Comparison of ENCODE assay signal across 9 cellular contexts in the genomic region with DNA sequence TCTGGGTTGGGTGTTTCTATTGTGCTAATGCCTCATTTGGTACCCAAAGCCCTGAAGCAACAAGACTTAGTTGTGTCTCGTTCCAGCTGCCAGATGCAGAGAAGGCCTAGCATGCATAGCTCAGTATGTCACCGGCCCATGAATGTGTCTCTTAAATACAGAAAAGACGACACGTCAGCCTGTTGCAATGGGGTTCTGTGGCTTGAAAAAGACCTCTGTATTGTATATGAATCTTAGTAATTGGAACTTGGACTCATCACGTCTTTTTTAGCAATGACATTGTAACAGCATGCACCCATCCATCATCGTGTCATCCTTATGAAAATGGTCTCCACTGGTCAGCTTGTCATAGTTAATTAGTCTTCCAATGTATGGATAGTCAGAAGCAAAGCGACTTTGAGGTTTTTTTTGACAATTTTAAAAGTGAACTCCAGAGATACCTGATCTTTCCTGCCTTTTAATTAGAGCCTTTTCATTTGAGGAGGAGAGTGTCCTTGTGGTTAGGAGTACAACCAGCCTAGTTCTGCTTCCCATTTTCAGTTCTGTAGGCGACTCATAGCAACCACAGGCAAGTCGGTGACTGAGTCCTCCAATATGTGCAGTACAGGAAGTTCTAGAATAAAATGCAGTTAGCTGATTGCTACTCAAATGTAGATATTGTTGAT.
A peak's percentile ranks its signal among the peaks of the same experiment; 100 is the strongest.
DNase-seq lines count a peak whose midpoint lies in the region; ATAC-seq, FAIRE-seq and TF ChIP-seq lines count a peak whose summit lies in the region.
"Had no signal": no experiment of that assay in that cellular context is flagged by ENCODE, and none has a peak within 500 bp of the region (broad histone marks: within the 10 kb centered on the region; RNA-seq: fewer than 3 reads in every experiment).

No MANE protein-coding gene starts in this region.

- DNase-seq in GM12891 (ENCODE audit: insufficient read length, low spot score) = no peak
- peak; percentile 36 for DNase-seq in fibroblast of gingiva (ENCODE audit: low read depth)
- no peak for DNase-seq in NCI-H1048 (lab: John Stamatoyannopoulos, UW)
- no peak for DNase-seq in NCI-H1930 (lab: John Stamatoyannopoulos, UW)
- DNase-seq in Peyer's patch = no peak
- DNase-seq in stimulated activated CD4-positive, alpha-beta T cell treated with anti-CD3 and anti-CD28 coated beads, Interleukin-12 subunit alpha, Interleukin-12 subunit beta, amount 100 ng/mL, for 4 hours = no peak

- H3K4me1 ChIP-seq in Peyer's patch = no peaks in the 10 kb centered on the region

- no peak for TF ChIP-seq POLR2A in GM12891 (IDR thresholded peaks at IDR 0.05; ENCODE audit: low read depth, low read length)
- no peak for TF ChIP-seq POLR2A in Peyer's patch (IDR thresholded peaks at IDR 0.05)

- ATAC-seq in GM21528 (IDR thresholded peaks at IDR 0.05; ENCODE audit: low FRiP score, unreplicated experiment) (peak; percentile 86), HG03575 (IDR thresholded peaks at IDR 0.05; ENCODE audit: extremely low read depth, insufficient number of reproducible peaks, low FRiP score, unreplicated experiment) (peak; percentile 60)

- no peak overlapping the region for H3K4me3 ChIP-seq in Peyer's patch

- H3K36me3 ChIP-seq in Peyer's patch = no peaks in the 10 kb centered on the region
- H3K36me3 ChIP-seq: neutrophil had no signal

- no peaks in the 10 kb centered on the region for H3K27me3 ChIP-seq in Peyer's patch

- no peak for TF ChIP-seq CTCF in Peyer's patch (IDR thresholded peaks at IDR 0.05)

- no peaks in the 10 kb centered on the region for H3K9me3 ChIP-seq in Peyer's patch
- H3K9me3 ChIP-seq: neutrophil had no signal

- H3K27ac ChIP-seq in Peyer's patch = no peak overlapping the region
- H3K27ac ChIP-seq: neutrophil had no signal

- peak; percentile 97 for FAIRE-seq in GM12891 (lab: Jason Lieb, UNC)

TF ChIP-seq in GM12891, 5 proteins besides CTCF, POLR2A, EP300 and RAD21:
- TF ChIP-seq TAF1 (IDR thresholded peaks at IDR 0.05; ENCODE audit: low read depth, low read length) (no peak), POLR2AphosphoS5 (IDR thresholded peaks at IDR 0.05; ENCODE audit: low read depth, low read length) (no peak), SPI1 (IDR thresholded peaks at IDR 0.05; ENCODE audit: low read depth, low read length) (peak; percentile 90)
